1 cellular context compared by ENCODE assay signal in genomic region chr4:764405-765169, GRCh38.
TF ChIP-seq lines count a peak whose summit lies in the region.

No MANE protein-coding gene starts in this region.

TF ChIP-seq in HepG2, 621 proteins besides CTCF, POLR2A, EP300 and RAD21 (continued from another document):
- no peak for TF ChIP-seq STAT6 (CRISPR knock-in tag; IDR thresholded peaks at IDR 0.05; ENCODE audit: borderline replicate concordance)
- TF ChIP-seq TEAD3 (CRISPR knock-in tag; optimal IDR thresholded peaks at IDR 0.05; ENCODE audit: borderline replicate concordance): no peak
- peak; percentile 97 for TF ChIP-seq AGO2 (optimal IDR thresholded peaks at IDR 0.05; ENCODE audit: low read depth, low read length)
- no peak for TF ChIP-seq PRDM4 (CRISPR knock-in tag; IDR thresholded peaks at IDR 0.05; ENCODE audit: borderline replicate concordance)
- TF ChIP-seq SSRP1 (CRISPR knock-in tag; IDR thresholded peaks at IDR 0.05): peak; percentile 82; the same call in 1 of the 2 replicates
- no peak for TF ChIP-seq RAD51 (IDR thresholded peaks at IDR 0.05; ENCODE audit: borderline replicate concordance)
- TF ChIP-seq SP2 (CRISPR knock-in tag; IDR thresholded peaks at IDR 0.05): 0 out of 2 replicates have a peak, but pooled peaks have one; percentile 32
- TF ChIP-seq PLSCR1 (CRISPR knock-in tag; IDR thresholded peaks at IDR 0.05; ENCODE audit: borderline replicate concordance): no peak
- TF ChIP-seq NFE2 (CRISPR knock-in tag; IDR thresholded peaks at IDR 0.05): no peak
- no peak for TF ChIP-seq SMAD3 (CRISPR knock-in tag; IDR thresholded peaks at IDR 0.05)
- no peak for TF ChIP-seq PAXIP1 (CRISPR knock-in tag; conservative IDR thresholded peaks at IDR 0.05)
- no peak for TF ChIP-seq NR1H2 (CRISPR knock-in tag; IDR thresholded peaks at IDR 0.05; ENCODE audit: borderline replicate concordance, low read depth)
- TF ChIP-seq JUN (CRISPR knock-in tag; IDR thresholded peaks at IDR 0.05): no peak
TF ChIP-seq in HepG2: peak in this region for 11.
